In genomic region chr4:169757575-169758184, GRCh38 we compare ENCODE assay signal across 8 cellular contexts. TPM values are rescaled to one million over a fixed set of nuclear protein-coding genes. Genes with fewer than 3 reads are reported as not detected.
DNase-seq lines count a peak whose midpoint lies in the region; ATAC-seq and TF ChIP-seq lines count a peak whose summit lies in the region.

Gene HPF1 (minus strand): TSS chr4:169757944. CDS start chr4:169757877, 67 bp downstream.

- H3K27ac ChIP-seq in adipose tissue (ENCODE audit: low read depth, low read length), result no peak within 1 kb of the TSS
- peak within 1 kb of the TSS; percentile 58 for H3K27ac ChIP-seq in cardiac muscle cell

- POLR2A ChIA-PET in T-cell (lab: Charles Lee), result no interaction called here

- WGBS in adipose tissue, 3 donors, result 0 to 1% (median 1%) methylated on average over 46 of the region's 46 CpGs

- H3K4me1 ChIP-seq in cardiac muscle cell (ENCODE audit: low read depth), result peaks cover 5% of the 10 kb centered on the region

- peak within 1 kb of the TSS in 1 of 2 donors; percentile 50 for H3K27ac Mint-ChIP-seq in T-cell
- H3K27ac Mint-ChIP-seq in type B pancreatic cell, result peak within 1 kb of the TSS; percentile 68

- H3K4me1 Mint-ChIP-seq in T-cell (peaks cover 26 to 43% (median 28%) of the 10 kb centered on the region in 3 donors), type B pancreatic cell (ENCODE audit: unreplicated experiment) (peaks cover 12% of the 10 kb centered on the region)

- no peaks in the 10 kb centered on the region for H3K9me3 ChIP-seq in cardiac muscle cell (ENCODE audit: low read depth)

- peak within 1 kb of the TSS; percentile 90 to 94 (median 92) for H3K4me3 Mint-ChIP-seq in T-cell
- peak within 1 kb of the TSS; percentile 95 for H3K4me3 Mint-ChIP-seq in type B pancreatic cell

- DNase-seq in NCI-H1417 treated with DMSO at 0.1 percent for 48 hours (lab: John Stamatoyannopoulos, UW), result peak; percentile 79
- peak; percentile 82 to 95 (median 90) for DNase-seq in T-cell
- DNase-seq in cardiac muscle cell (ENCODE audit: low read depth in 1 of 2, low spot score in 1 of 2), result peak; percentile 93 to 98
- peak; percentile 84 for DNase-seq in pons (ENCODE audit: low spot score)
- DNase-seq in type B pancreatic cell (ENCODE audit: extremely low spot score, unreplicated experiment), result peak; percentile 93

- no peaks in the 10 kb centered on the region for H3K27me3 Mint-ChIP-seq in T-cell
- H3K27me3 Mint-ChIP-seq in type B pancreatic cell, result peaks cover 10% of the 10 kb centered on the region

- H3K4me3 ChIP-seq in GM12875 (ENCODE audit: low read depth, low read length) (peak within 1 kb of the TSS; percentile 64), cardiac muscle cell (peak within 1 kb of the TSS; percentile 55)

- TF ChIP-seq CTCF in GM12875 (IDR thresholded peaks at IDR 0.05; ENCODE audit: borderline replicate concordance, insufficient read depth, low read depth, low read length), result no peak
- no peak for TF ChIP-seq CTCF in cardiac muscle cell (IDR thresholded peaks at IDR 0.05; ENCODE audit: low read depth, low read length)
- TF ChIP-seq CTCF in type B pancreatic cell (conservative IDR thresholded peaks at IDR 0.05), result peak; percentile 21

- H3K36me3 Mint-ChIP-seq in T-cell, result peaks cover 7% of the 10 kb centered on the region
- H3K36me3 Mint-ChIP-seq in type B pancreatic cell, result no peaks in the 10 kb centered on the region

- H3K36me3 ChIP-seq in cardiac muscle cell, result peaks cover 5% of the 10 kb centered on the region

- H3K27me3 ChIP-seq in cardiac muscle cell, result no peaks in the 10 kb centered on the region

- H3K9me3 Mint-ChIP-seq in T-cell (no peaks in the 10 kb centered on the region), type B pancreatic cell (no peaks in the 10 kb centered on the region)

- ATAC-seq in HG02763 (IDR thresholded peaks at IDR 0.05; ENCODE audit: unreplicated experiment) (peak; percentile 93), T-cell (replicated peaks in 1 of 4) (peak; percentile 97 to 98 (median 98))

- CTCF ChIA-PET in T-cell (lab: Charles Lee), result no interaction called here

RNA-seq across cellular contexts. Expression of gene HPF1, which starts in this region (rescaled TPM):
- total RNA-seq in T-cell (10 to 100 TPM in 4 of 5 donors, 1 to 10 TPM in 1; 6.5 to 14.0 (median 13.0) TPM), cardiac muscle cell (22.4 and 27.5 TPM in 2 replicates), type B pancreatic cell (ENCODE audit: low replicate concordance) (23.2 and 32.3 TPM in 2 replicates)
- polyA plus RNA-seq in adipose tissue (10 to 100 TPM; 10.4 to 24.6 (median 16.3) TPM), cardiac muscle cell (51.8 and 53.8 TPM in 2 replicates)
